In genomic region chr2:15919716-15920444, GRCh38 we compare ENCODE assay signal across 1 cellular context.
TF ChIP-seq lines count a peak whose summit lies in the region.

No MANE protein-coding gene starts in this region.

TF ChIP-seq in SK-N-SH treated with all-trans-retinoic acid at 6 μM for 48 hours, 23 proteins besides CTCF, POLR2A, EP300 and RAD21 (continued from another document):
- TF ChIP-seq, protein P1, sequence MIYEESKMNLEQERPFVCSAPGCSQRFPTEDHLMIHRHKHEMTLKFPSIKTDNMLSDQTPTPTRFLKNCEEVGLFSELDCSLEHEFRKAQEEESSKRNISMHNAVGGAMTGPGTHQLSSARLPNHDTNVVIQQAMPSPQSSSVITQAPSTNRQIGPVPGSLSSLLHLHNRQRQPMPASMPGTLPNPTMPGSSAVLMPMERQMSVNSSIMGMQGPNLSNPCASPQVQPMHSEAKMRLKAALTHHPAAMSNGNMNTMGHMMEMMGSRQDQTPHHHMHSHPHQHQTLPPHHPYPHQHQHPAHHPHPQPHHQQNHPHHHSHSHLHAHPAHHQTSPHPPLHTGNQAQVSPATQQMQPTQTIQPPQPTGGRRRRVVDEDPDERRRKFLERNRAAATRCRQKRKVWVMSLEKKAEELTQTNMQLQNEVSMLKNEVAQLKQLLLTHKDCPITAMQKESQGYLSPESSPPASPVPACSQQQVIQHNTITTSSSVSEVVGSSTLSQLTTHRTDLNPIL (CRISPR knock-in tag; IDR thresholded peaks at IDR 0.05; ENCODE audit: low read depth) = no peak
